ENCODE assay signal across 20 cellular contexts in the genomic region with DNA sequence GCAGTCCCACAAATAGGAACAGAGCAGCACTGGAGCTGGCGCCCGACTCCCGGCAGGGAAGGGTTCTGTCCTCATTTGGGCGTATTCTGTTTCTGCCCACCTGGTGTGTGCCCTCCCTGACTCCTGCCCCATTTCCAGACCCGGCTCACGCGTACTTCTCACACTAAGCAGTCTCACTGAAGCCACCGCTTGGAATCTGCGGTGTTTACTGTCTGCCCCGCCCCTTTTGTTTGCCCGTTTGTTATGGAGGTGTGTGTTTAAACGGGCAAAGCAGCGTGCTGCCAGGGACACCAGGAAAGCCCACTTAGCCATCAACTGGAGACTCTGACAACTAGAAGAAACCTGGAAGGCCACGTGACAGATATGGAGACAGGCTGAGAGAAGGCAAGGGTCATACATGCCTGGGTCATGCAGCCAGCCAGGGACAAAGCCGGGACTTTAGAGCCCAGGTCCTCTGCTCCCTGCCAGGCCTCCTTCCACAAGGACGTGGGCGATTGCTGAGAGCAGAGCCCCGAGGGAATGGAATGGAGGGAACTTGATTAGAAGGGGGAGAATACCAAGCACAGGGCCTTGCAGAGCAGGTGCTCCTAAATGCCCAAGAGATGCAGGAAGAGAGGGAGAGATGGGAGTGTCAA. TPM values are rescaled to one million over a fixed set of nuclear protein-coding genes. Genes with fewer than 3 reads are reported as not detected.
DNase-seq lines count a peak whose midpoint lies in the region; ATAC-seq and TF ChIP-seq lines count a peak whose summit lies in the region.
"Had no signal": no experiment of that assay in that cellular context is flagged by ENCODE, and none has a peak within 500 bp of the region (broad histone marks: within the 10 kb centered on the region; RNA-seq: fewer than 3 reads in every experiment).

No MANE protein-coding gene starts in this region.

- no peaks in the 10 kb centered on the region for H3K9me3 Mint-ChIP-seq in nephron progenitor cell
- H3K9me3 Mint-ChIP-seq: memory B cell had no signal

- H3K36me3 ChIP-seq in H7 (replicated peaks; ENCODE audit: control insufficient read depth, insufficient read depth, low read length): peaks cover 2% of the 10 kb centered on the region; the same call in 1 of the 2 replicates
- H3K36me3 ChIP-seq: BE2C had no signal

- no peak for TF ChIP-seq CTCF in nephron progenitor cell (IDR thresholded peaks at IDR 0.05)

- H3K27me3 Mint-ChIP-seq in nephron progenitor cell (ENCODE audit: low read depth, poor library complexity): peaks cover 2% of the 10 kb centered on the region

- no peak overlapping the region for H3K4me3 Mint-ChIP-seq in nephron progenitor cell
- H3K4me3 Mint-ChIP-seq: memory B cell; naive thymus-derived CD8-positive, alpha-beta T cell had no signal

- CTCF ChIA-PET in HEK293T (lab: Yijun Ruan, JAX): no interaction called here

- peak overlapping the region; percentile 51 for H3K27ac ChIP-seq in angular gyrus (ENCODE audit: low read depth, low read length)
- H3K27ac ChIP-seq: GM23248, SK-N-MC, testis had no signal

- H3K27me3 ChIP-seq in H7 (ENCODE audit: control insufficient read depth, insufficient read depth, low read length): no peaks in the 10 kb centered on the region
- H3K27me3 ChIP-seq: BE2C, testis had no signal

- peak; percentile 67 for DNase-seq in DMS53 (lab: John Stamatoyannopoulos, UW)
- DNase-seq in H7: peak; percentile 22
- DNase-seq in nephron progenitor cell: no peak
- DNase-seq in HEK293T (ENCODE audit: extremely low spot score): no peak
- no peak for DNase-seq in amniotic stem cell (lab: John Stamatoyannopoulos, UW)
- DNase-seq: activated CD4-positive, CD25-positive, alpha-beta regulatory T cell treated with anti-CD3 and anti-CD28 coated beads, Interleukin-2, amount 50 U/mL, for 72 hours; activated effector memory CD4-positive, alpha-beta T cell treated with Interleukin-2 at 50 U/mL for 16 hours; amygdala; BE2C; GM23248; NCI-H82; stimulated activated CD4-positive, alpha-beta T cell treated with anti-CD3 and anti-CD28 coated beads, Interleukin-12 subunit alpha, Interleukin-12 subunit beta, amount 100 ng/mL, for 4 hours; T-helper 9 cell; testis had no signal

- H3K36me3 Mint-ChIP-seq in nephron progenitor cell (ENCODE audit: low read depth): peaks cover 7% of the 10 kb centered on the region
- H3K36me3 Mint-ChIP-seq: memory B cell; naive thymus-derived CD8-positive, alpha-beta T cell had no signal

- POLR2A ChIA-PET in HEK293T (lab: Yijun Ruan, JAX): interaction anchor here (2.2 kb wide), 1 partner anchor 9 kb away, joined by 9 read pairs; a partner anchor contains a TSS

- ATAC-seq in GM21360 (IDR thresholded peaks at IDR 0.05; ENCODE audit: unreplicated experiment) (no peak), GM18907 (IDR thresholded peaks at IDR 0.05; ENCODE audit: unreplicated experiment) (no peak)
- ATAC-seq: naive thymus-derived CD8-positive, alpha-beta T cell had no signal

- no peak overlapping the region for H3K4me3 ChIP-seq in H7 (ENCODE audit: insufficient read depth, low read depth, low read length)
- H3K4me3 ChIP-seq: GM23248, SK-N-MC, testis had no signal

- H3K4me1 Mint-ChIP-seq in nephron progenitor cell: peaks cover 27% of the 10 kb centered on the region
- H3K4me1 Mint-ChIP-seq: memory B cell; naive thymus-derived CD8-positive, alpha-beta T cell had no signal

- H3K27ac Mint-ChIP-seq in nephron progenitor cell: peak overlapping the region; percentile 87
- H3K27ac Mint-ChIP-seq: memory B cell had no signal

TF ChIP-seq in HEK293T, 16 proteins besides CTCF, POLR2A, EP300 and RAD21:
- TF ChIP-seq LEF1 (IDR thresholded peaks at IDR 0.05; ENCODE audit: borderline replicate concordance): no peak
- TF ChIP-seq, protein P1, sequence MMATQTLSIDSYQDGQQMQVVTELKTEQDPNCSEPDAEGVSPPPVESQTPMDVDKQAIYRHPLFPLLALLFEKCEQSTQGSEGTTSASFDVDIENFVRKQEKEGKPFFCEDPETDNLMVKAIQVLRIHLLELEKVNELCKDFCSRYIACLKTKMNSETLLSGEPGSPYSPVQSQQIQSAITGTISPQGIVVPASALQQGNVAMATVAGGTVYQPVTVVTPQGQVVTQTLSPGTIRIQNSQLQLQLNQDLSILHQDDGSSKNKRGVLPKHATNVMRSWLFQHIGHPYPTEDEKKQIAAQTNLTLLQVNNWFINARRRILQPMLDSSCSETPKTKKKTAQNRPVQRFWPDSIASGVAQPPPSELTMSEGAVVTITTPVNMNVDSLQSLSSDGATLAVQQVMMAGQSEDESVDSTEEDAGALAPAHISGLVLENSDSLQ (IDR thresholded peaks at IDR 0.05): no peak
- TF ChIP-seq L3MBTL2 (conservative IDR thresholded peaks at IDR 0.05): no peak
- TF ChIP-seq ZNF384 (IDR thresholded peaks at IDR 0.05): no peak
- TF ChIP-seq ELF4 (IDR thresholded peaks at IDR 0.05): no peak
- no peak for TF ChIP-seq FOXA1 (IDR thresholded peaks at IDR 0.05)
- no peak for TF ChIP-seq BHLHE40 (IDR thresholded peaks at IDR 0.05; ENCODE audit: borderline replicate concordance)
- no peak for TF ChIP-seq TARDBP (IDR thresholded peaks at IDR 0.05)
- TF ChIP-seq ARNT (IDR thresholded peaks at IDR 0.05): no peak

RNA-seq across cellular contexts. Expression of a gene that starts 8.7 kb away (rescaled TPM):
- 0.31 and 0.63 TPM in 2 replicates for total RNA-seq in H7 (2014; rRNA removed; shearing (Covaris generic))

RNA-seq across cellular contexts. Expression of a gene that starts 41.5 kb away (rescaled TPM):
- 6.3 and 9.8 TPM in 2 replicates for total RNA-seq in H7 (2014; rRNA removed; shearing (Covaris generic))
- total RNA-seq: GM23248; naive thymus-derived CD8-positive, alpha-beta T cell had no signal

Comparison
In these comparisons a context has a peak if more than half of its experiments do, and no peak if none do; other contexts are left out.
1. DNase-seq: peak in DMS53 (single experiment) and H7 (single experiment); none in nephron progenitor cell (single experiment), HEK293T (single experiment) and amniotic stem cell (single experiment).